ENCODE assay signal across 7 cellular contexts in genomic region chr22:19717691-19718254, GRCh38. TPM values are rescaled to one million over a fixed set of nuclear protein-coding genes. Genes with fewer than 3 reads are reported as not detected.
A peak's percentile ranks its signal among the peaks of the same experiment; 100 is the strongest.
DNase-seq lines count a peak whose midpoint lies in the region; ATAC-seq and TF ChIP-seq lines count a peak whose summit lies in the region.

No MANE protein-coding gene starts in this region.

- peaks cover 9% of the 10 kb centered on the region for H3K36me3 Mint-ChIP-seq in progenitor cell of endocrine pancreas (ENCODE audit: insufficient read depth)

- H3K27me3 Mint-ChIP-seq in progenitor cell of endocrine pancreas = peaks cover 46% of the 10 kb centered on the region

- WGBS in adrenal gland, 4 donors = 10 to 18% (median 14%) methylated on average over 27 to 61 of the region's 61 CpGs

- ATAC-seq in upper lobe of right lung = peak; percentile 90

- peak; percentile 91 for DNase-seq in HuH-7.5 (ENCODE audit: low spot score)
- DNase-seq in T-helper 1 cell = peak; percentile 57 to 76 (median 72)
- DNase-seq in adrenal gland = peak; percentile 58 to 83 (median 72)
- peak; percentile 81 for DNase-seq in left ventricle myocardium inferior
- DNase-seq in progenitor cell of endocrine pancreas (ENCODE audit: low spot score, unreplicated experiment) = peak; percentile 71
- DNase-seq in upper lobe of right lung = peak; percentile 89

- TF ChIP-seq CTCF in GM12874 (IDR thresholded peaks at IDR 0.05; ENCODE audit: insufficient read depth, low read depth, low read length) (peak; percentile 98), adrenal gland (IDR thresholded peaks at IDR 0.05) (peak; percentile 51 to 97 (median 78)), left ventricle myocardium inferior (IDR thresholded peaks at IDR 0.05; ENCODE audit: borderline replicate concordance) (peak; percentile 99), progenitor cell of endocrine pancreas (IDR thresholded peaks at IDR 0.05; ENCODE audit: unreplicated experiment) (peak; percentile 96), upper lobe of right lung (IDR thresholded peaks at IDR 0.05) (peak; percentile 98)

- no peaks in the 10 kb centered on the region for H3K9me3 ChIP-seq in adrenal gland (replicated peaks in 1 of 3)
- H3K9me3 ChIP-seq in left ventricle myocardium inferior (replicated peaks) = no peaks in the 10 kb centered on the region
- H3K9me3 ChIP-seq in upper lobe of right lung = no peaks in the 10 kb centered on the region

- peaks cover 5% of the 10 kb centered on the region for H3K4me1 Mint-ChIP-seq in progenitor cell of endocrine pancreas (ENCODE audit: low read depth)

- no peaks in the 10 kb centered on the region for H3K36me3 ChIP-seq in adrenal gland (replicated peaks in 1 of 2)
- peaks cover 29% of the 10 kb centered on the region for H3K36me3 ChIP-seq in left ventricle myocardium inferior
- no peaks in the 10 kb centered on the region for H3K36me3 ChIP-seq in upper lobe of right lung

- peak overlapping the region; percentile 34 for H3K27ac Mint-ChIP-seq in progenitor cell of endocrine pancreas

- peaks cover 9 to 13% of the 10 kb centered on the region in 2 donors for H3K4me1 ChIP-seq in adrenal gland (replicated peaks in 1 of 2)
- H3K4me1 ChIP-seq in left ventricle myocardium inferior = peaks cover 87% of the 10 kb centered on the region
- peaks cover 13% of the 10 kb centered on the region for H3K4me1 ChIP-seq in upper lobe of right lung

- TF ChIP-seq POLR2A in adrenal gland (IDR thresholded peaks at IDR 0.05) = no peak

- H3K4me3 Mint-ChIP-seq in progenitor cell of endocrine pancreas (ENCODE audit: low read depth) = peak overlapping the region; percentile 64

- H3K9me3 Mint-ChIP-seq in progenitor cell of endocrine pancreas (ENCODE audit: low read depth) = no peaks in the 10 kb centered on the region

- H3K4me3 ChIP-seq in adrenal gland (peak overlapping the region in 3 of 4 donors; percentile 54 to 71 (median 70)), left ventricle myocardium inferior (peak overlapping the region; percentile 80), upper lobe of right lung (peak overlapping the region; percentile 58)

- H3K27ac ChIP-seq in adrenal gland (no peak overlapping the region), left ventricle myocardium inferior (replicated peaks) (peak overlapping the region; percentile 94), upper lobe of right lung (no peak overlapping the region)

- H3K27me3 ChIP-seq in adrenal gland = no peaks in the 10 kb centered on the region
- H3K27me3 ChIP-seq in left ventricle myocardium inferior (ENCODE audit: low read depth) = peaks cover 72% of the 10 kb centered on the region
- H3K27me3 ChIP-seq in upper lobe of right lung = peaks cover 37% of the 10 kb centered on the region

- intact Hi-C loops in adrenal gland (cut with DNase I) = loop anchor here in 1 of 2 donors (5.0 kb wide), 1 partner anchor 40 kb away; no protein-coding TSS in a partner anchor
- intact Hi-C loops in left ventricle myocardium inferior (cut with micrococcal nuclease) = no loop called here
- intact Hi-C loops in upper lobe of right lung (cut with DNase I) = no loop called here

RNA-seq across cellular contexts. Expression of gene SEPTIN5, which starts 3.5 kb away (rescaled TPM):
- total RNA-seq in adrenal gland (10 to 100 TPM in 5 of 8 donors, 1 to 10 TPM in 3; 3.7 to 67.7 (median 12.4) TPM), left ventricle myocardium inferior (141 TPM), progenitor cell of endocrine pancreas (32.0 and 34.5 TPM in 2 replicates), upper lobe of right lung (11.5 TPM)
- polyA plus RNA-seq in adrenal gland = 10 to 100 TPM; 10.7 to 73.4 (median 18.8) TPM

RNA-seq across cellular contexts. Expression of gene GP1BB, which starts 5.6 kb away (rescaled TPM):
- 1 to 10 TPM in 6 of 8 donors, under 1 TPM in 1, not detected in 1; 0.42 to 6.6 (median 4.1) TPM for total RNA-seq in adrenal gland
- 10 to 100 TPM in 2 of 3 donors, not detected in 1; 12.4 to 29.8 TPM for polyA plus RNA-seq in adrenal gland
- total RNA-seq in left ventricle myocardium inferior = not detected
- total RNA-seq in progenitor cell of endocrine pancreas = 5.8 and 7.7 TPM in 2 replicates
- total RNA-seq in upper lobe of right lung = 1.3 TPM

RNA-seq across cellular contexts. Expression of gene TBX1, which starts 42.8 kb away (rescaled TPM):
- total RNA-seq in adrenal gland = 10 to 100 TPM in 1 of 8 donors, 1 to 10 TPM in 3, under 1 TPM in 2, not detected in 2; 0.72 to 10.1 (median 1.5) TPM
- polyA plus RNA-seq in adrenal gland = 1 to 10 TPM in 1 of 3 donors, under 1 TPM in 1, not detected in 1; 0.80 to 2.0 TPM
- 8.0 TPM for total RNA-seq in left ventricle myocardium inferior
- total RNA-seq in progenitor cell of endocrine pancreas = 4.2 and 5.9 TPM in 2 replicates
- total RNA-seq in upper lobe of right lung = 15.4 TPM
